ENCODE assay signal across 1 cellular context in genomic region chr7:139827042-139827441, GRCh38.
TF ChIP-seq lines count a peak whose summit lies in the region.

No MANE protein-coding gene starts in this region.

TF ChIP-seq in IMR-90, 13 proteins besides CTCF, POLR2A, EP300 and RAD21:
- TF ChIP-seq RCOR1 (IDR thresholded peaks at IDR 0.05; ENCODE audit: insufficient replicate concordance, low read length) = no peak
